Comparison of ENCODE assay signal across 34 cellular contexts in the genomic region with DNA sequence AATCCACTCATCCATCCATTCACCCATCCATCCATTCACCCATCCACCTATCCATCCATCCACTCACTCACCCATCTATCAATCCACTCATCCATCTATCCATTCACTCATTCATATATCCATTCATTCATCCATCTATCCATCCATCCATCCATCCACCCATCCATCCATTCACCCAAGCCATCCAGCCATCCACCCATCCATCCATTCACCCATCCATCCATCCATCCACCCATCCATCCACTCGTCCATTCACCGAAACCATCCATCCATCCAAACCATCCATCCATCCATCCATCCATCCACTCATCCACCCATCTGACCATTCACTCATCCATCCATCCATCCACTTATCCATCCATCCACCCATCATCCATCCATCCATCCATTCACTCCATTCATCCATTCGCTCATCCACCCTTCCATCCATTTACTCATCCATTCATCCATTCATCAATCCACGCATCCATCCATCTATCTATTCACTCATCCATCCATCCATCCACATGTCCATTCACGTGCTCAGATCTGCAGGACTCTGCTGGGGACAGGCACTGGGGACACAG.
"Had no signal": no experiment of that assay in that cellular context is flagged by ENCODE, and none has a peak within 500 bp of the region (broad histone marks: within the 10 kb centered on the region; RNA-seq: fewer than 3 reads in every experiment).

No MANE protein-coding gene starts in this region.

- H3K4me3 ChIP-seq: ascending aorta, MG63, PC-9 had no signal

- H3K36me3 Mint-ChIP-seq: activated CD8-positive, alpha-beta memory T cell treated with anti-CD3 and anti-CD28 coated beads, Interleukin-2, amount 10 ng/mL, durations not matched to agents 7 days and 5 days; activated naive CD4-positive, alpha-beta T cell treated with anti-CD3 and anti-CD28 coated beads, Interleukin-2, amount 50 U/mL, for 24 hours; T-cell had no signal

- ATAC-seq: activated CD8-positive, alpha-beta memory T cell treated with anti-CD3 and anti-CD28 coated beads, Interleukin-2, amount 10 ng/mL, durations not matched to agents 7 days and 5 days; Right ventricle myocardium inferior; SK-N-SH treated with all-trans-retinoic acid at 6 μM for 48 hours; T-cell; T-helper 17 cell had no signal

- H3K27ac Mint-ChIP-seq: activated CD4-positive, alpha-beta memory T cell treated with anti-CD3 and anti-CD28 coated beads, Interleukin-2, amount 10 ng/mL, durations not matched to agents 7 days and 5 days; activated CD8-positive, alpha-beta memory T cell treated with anti-CD3 and anti-CD28 coated beads, Interleukin-2, amount 10 ng/mL, durations not matched to agents 7 days and 5 days; activated naive CD4-positive, alpha-beta T cell treated with anti-CD3 and anti-CD28 coated beads, Interleukin-2, amount 50 U/mL, for 24 hours; T-cell; T-helper 17 cell had no signal

- H3K27ac ChIP-seq: ascending aorta, PC-9, WERI-Rb-1 had no signal

- H3K9me3 Mint-ChIP-seq: activated CD4-positive, alpha-beta memory T cell treated with anti-CD3 and anti-CD28 coated beads, Interleukin-2, amount 10 ng/mL, durations not matched to agents 7 days and 5 days; activated naive CD4-positive, alpha-beta T cell treated with anti-CD3 and anti-CD28 coated beads, Interleukin-2, amount 50 U/mL, for 24 hours had no signal

- H2AFZ ChIP-seq: PC-9 had no signal

- H3K4me1 ChIP-seq: ascending aorta had no signal

- H3K27me3 ChIP-seq: ascending aorta, MG63 had no signal

- FAIRE-seq: RCC 7860 had no signal

- H3K36me3 ChIP-seq: ascending aorta, MG63, WERI-Rb-1 had no signal

- H3K4me1 Mint-ChIP-seq: activated CD4-positive, alpha-beta memory T cell treated with anti-CD3 and anti-CD28 coated beads, Interleukin-2, amount 10 ng/mL, durations not matched to agents 7 days and 5 days; activated CD8-positive, alpha-beta memory T cell treated with anti-CD3 and anti-CD28 coated beads, Interleukin-2, amount 10 ng/mL, durations not matched to agents 7 days and 5 days; activated naive CD4-positive, alpha-beta T cell treated with anti-CD3 and anti-CD28 coated beads, Interleukin-2, amount 50 U/mL, for 24 hours; T-cell; T-helper 17 cell had no signal

- H3K9me3 ChIP-seq: ascending aorta, MG63 had no signal

- DNase-seq: activated CD4-positive, alpha-beta memory T cell treated with anti-CD3 and anti-CD28 coated beads, Interleukin-2, amount 10 ng/mL, durations not matched to agents 7 days and 5 days; activated CD4-positive, alpha-beta T cell treated with anti-CD3 and anti-CD28 coated beads for 1 hour; activated CD4-positive, alpha-beta T cell treated with anti-CD3 and anti-CD28 coated beads for 48 hours; activated CD4-positive, CD25-positive, alpha-beta regulatory T cell; activated CD8-positive, alpha-beta memory T cell treated with anti-CD3 and anti-CD28 coated beads for 24 hours; activated CD8-positive, alpha-beta memory T cell treated with anti-CD3 and anti-CD28 coated beads, Interleukin-2, amount 10 ng/mL, durations not matched to agents 7 days and 5 days; activated CD8-positive, alpha-beta memory T cell treated with anti-CD3 and anti-CD28 coated beads, Interleukin-2, amount 50 U/mL, for 48 hours; activated effector memory CD4-positive, alpha-beta T cell treated with Interleukin-2 at 50 U/mL for 16 hours; activated naive CD8-positive, alpha-beta T cell treated with anti-CD3 and anti-CD28 coated beads, Interleukin-2, amount 10 ng/mL, durations not matched to agents 7 days and 5 days; activated T-cell treated with anti-CD3 and anti-CD28 coated beads, Interleukin-2, amount 50 U/mL, for 48 hours; amygdala; Kasumi-1; MG63; NCI-H1048; NCI-H1105 treated with DMSO at 0.1 percent for 48 hours; NCI-H1436; NCI-H1694; NCI-H1930; NCI-H2081 treated with DMSO at 0.1 percent for 48 hours; NCI-H345; NCI-H526; NCI-H748 treated with DMSO at 0.1 percent for 48 hours; NK-92 treated with Interleukin-12 subunit alpha and Interleukin-12 subunit beta, amount 100 ng/mL, for 24 hours; PC-9; SIG-M5; T-cell; T-helper 17 cell; T1000; WERI-Rb-1 had no signal

- H3K4me2 ChIP-seq: PC-9 had no signal

- H3K4me3 Mint-ChIP-seq: activated CD4-positive, alpha-beta memory T cell treated with anti-CD3 and anti-CD28 coated beads, Interleukin-2, amount 10 ng/mL, durations not matched to agents 7 days and 5 days; activated CD8-positive, alpha-beta memory T cell treated with anti-CD3 and anti-CD28 coated beads, Interleukin-2, amount 10 ng/mL, durations not matched to agents 7 days and 5 days; activated naive CD4-positive, alpha-beta T cell treated with anti-CD3 and anti-CD28 coated beads, Interleukin-2, amount 50 U/mL, for 24 hours; activated naive CD8-positive, alpha-beta T cell treated with anti-CD3 and anti-CD28 coated beads, Interleukin-2, amount 10 ng/mL, durations not matched to agents 7 days and 5 days; T-cell; T-helper 17 cell had no signal
